Comparison of ENCODE assay signal across 1 cellular context in genomic region chr2:165582409-165582808, GRCh38.
TF ChIP-seq lines count a peak whose summit lies in the region.

No MANE protein-coding gene starts in this region.

TF ChIP-seq in GM23338, 12 proteins besides CTCF, POLR2A, EP300 and RAD21 (continued from another document):
- TF ChIP-seq, protein P1, sequence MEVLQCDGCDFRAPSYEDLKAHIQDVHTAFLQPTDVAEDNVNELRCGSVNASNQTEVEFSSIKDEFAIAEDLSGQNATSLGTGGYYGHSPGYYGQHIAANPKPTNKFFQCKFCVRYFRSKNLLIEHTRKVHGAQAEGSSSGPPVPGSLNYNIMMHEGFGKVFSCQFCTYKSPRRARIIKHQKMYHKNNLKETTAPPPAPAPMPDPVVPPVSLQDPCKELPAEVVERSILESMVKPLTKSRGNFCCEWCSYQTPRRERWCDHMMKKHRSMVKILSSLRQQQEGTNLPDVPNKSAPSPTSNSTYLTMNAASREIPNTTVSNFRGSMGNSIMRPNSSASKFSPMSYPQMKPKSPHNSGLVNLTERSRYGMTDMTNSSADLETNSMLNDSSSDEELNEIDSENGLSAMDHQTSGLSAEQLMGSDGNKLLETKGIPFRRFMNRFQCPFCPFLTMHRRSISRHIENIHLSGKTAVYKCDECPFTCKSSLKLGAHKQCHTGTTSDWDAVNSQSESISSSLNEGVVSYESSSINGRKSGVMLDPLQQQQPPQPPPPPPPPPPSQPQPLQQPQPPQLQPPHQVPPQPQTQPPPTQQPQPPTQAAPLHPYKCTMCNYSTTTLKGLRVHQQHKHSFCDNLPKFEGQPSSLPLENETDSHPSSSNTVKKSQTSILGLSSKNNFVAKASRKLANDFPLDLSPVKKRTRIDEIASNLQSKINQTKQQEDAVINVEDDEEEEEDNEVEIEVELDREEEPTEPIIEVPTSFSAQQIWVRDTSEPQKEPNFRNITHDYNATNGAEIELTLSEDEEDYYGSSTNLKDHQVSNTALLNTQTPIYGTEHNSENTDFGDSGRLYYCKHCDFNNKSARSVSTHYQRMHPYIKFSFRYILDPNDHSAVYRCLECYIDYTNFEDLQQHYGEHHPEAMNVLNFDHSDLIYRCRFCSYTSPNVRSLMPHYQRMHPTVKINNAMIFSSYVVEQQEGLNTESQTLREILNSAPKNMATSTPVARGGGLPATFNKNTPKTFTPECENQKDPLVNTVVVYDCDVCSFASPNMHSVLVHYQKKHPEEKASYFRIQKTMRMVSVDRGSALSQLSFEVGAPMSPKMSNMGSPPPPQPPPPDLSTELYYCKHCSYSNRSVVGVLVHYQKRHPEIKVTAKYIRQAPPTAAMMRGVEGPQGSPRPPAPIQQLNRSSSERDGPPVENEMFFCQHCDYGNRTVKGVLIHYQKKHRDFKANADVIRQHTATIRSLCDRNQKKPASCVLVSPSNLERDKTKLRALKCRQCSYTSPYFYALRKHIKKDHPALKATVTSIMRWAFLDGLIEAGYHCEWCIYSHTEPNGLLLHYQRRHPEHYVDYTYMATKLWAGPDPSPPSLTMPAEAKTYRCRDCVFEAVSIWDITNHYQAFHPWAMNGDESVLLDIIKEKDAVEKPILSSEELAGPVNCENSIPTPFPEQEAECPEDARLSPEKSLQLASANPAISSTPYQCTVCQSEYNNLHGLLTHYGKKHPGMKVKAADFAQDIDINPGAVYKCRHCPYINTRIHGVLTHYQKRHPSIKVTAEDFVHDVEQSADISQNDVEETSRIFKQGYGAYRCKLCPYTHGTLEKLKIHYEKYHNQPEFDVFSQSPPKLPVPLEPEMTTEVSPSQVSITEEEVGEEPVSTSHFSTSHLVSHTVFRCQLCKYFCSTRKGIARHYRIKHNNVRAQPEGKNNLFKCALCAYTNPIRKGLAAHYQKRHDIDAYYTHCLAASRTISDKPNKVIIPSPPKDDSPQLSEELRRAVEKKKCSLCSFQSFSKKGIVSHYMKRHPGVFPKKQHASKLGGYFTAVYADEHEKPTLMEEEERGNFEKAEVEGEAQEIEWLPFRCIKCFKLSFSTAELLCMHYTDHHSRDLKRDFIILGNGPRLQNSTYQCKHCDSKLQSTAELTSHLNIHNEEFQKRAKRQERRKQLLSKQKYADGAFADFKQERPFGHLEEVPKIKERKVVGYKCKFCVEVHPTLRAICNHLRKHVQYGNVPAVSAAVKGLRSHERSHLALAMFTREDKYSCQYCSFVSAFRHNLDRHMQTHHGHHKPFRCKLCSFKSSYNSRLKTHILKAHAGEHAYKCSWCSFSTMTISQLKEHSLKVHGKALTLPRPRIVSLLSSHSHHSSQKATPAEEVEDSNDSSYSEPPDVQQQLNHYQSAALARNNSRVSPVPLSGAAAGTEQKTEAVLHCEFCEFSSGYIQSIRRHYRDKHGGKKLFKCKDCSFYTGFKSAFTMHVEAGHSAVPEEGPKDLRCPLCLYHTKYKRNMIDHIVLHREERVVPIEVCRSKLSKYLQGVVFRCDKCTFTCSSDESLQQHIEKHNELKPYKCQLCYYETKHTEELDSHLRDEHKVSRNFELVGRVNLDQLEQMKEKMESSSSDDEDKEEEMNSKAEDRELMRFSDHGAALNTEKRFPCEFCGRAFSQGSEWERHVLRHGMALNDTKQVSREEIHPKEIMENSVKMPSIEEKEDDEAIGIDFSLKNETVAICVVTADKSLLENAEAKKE (CRISPR knock-in tag; IDR thresholded peaks at IDR 0.05), result no peak
- TF ChIP-seq CREB1 (CRISPR knock-in tag; IDR thresholded peaks at IDR 0.05; ENCODE audit: low read depth), result no peak
- no peak for TF ChIP-seq NANOG (IDR thresholded peaks at IDR 0.05; ENCODE audit: borderline replicate concordance)
- TF ChIP-seq, protein P2, sequence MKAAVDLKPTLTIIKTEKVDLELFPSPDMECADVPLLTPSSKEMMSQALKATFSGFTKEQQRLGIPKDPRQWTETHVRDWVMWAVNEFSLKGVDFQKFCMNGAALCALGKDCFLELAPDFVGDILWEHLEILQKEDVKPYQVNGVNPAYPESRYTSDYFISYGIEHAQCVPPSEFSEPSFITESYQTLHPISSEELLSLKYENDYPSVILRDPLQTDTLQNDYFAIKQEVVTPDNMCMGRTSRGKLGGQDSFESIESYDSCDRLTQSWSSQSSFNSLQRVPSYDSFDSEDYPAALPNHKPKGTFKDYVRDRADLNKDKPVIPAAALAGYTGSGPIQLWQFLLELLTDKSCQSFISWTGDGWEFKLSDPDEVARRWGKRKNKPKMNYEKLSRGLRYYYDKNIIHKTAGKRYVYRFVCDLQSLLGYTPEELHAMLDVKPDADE (IDR thresholded peaks at IDR 0.05), result no peak
- TF ChIP-seq JUNB (IDR thresholded peaks at IDR 0.05; ENCODE audit: unreplicated experiment), result no peak
